In the genomic region with DNA sequence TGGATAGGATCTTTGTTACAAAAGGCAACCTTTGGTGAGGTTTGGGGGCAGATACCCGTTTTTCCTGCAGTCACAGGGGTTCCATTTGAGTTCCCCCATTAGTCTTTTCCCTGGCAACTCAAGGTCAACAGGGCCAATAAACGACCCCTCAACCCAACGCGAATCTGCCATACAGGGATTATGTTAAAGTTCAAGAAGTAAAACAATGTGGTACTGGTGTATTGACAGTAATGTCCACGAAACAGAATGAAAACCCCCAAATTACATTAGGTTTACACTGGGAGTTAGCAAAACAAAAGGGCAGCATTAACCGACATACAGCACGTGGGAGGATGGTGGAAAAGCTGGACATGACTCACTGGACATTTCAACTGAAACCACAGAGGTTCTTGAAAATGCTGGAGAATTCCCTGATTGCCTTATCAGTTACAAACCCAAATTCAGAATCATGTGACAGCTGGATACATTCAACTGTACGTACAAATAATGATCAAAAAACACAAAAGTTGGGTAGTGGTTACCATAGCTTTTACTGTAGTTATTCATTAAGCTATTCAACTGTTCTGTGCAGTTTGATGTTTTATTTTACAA, we compare ENCODE assay signal across 8 cellular contexts.
DNase-seq lines count a peak whose midpoint lies in the region; ATAC-seq and TF ChIP-seq lines count a peak whose summit lies in the region.

No MANE protein-coding gene starts in this region.

- H4K20me1 ChIP-seq in MM.1S (ENCODE audit: insufficient read depth, low read length) = no peaks in the 10 kb centered on the region

- peaks cover 24% of the 10 kb centered on the region; the same call in 1 of the 2 replicates for H3K36me3 ChIP-seq in iPS-20b (ENCODE audit: insufficient read depth, low read depth, low read length)
- no peaks in the 10 kb centered on the region for H3K36me3 ChIP-seq in MM.1S (replicated peaks; ENCODE audit: insufficient read depth, low read length)

- H3K9me2 ChIP-seq in MM.1S (replicated peaks; ENCODE audit: insufficient read depth, low read length) = no peaks in the 10 kb centered on the region

- H3K4me1 ChIP-seq in iPS-20b (ENCODE audit: insufficient read depth, low read length) (no peaks in the 10 kb centered on the region), MM.1S (ENCODE audit: low read length) (0 out of 2 replicates have a peak, but pooled peaks cover under 1% of the 10 kb centered on the region)

- DNase-seq in HCEC 1CT = peak; percentile 68
- peak; percentile 70 for DNase-seq in astrocyte of the spinal cord (ENCODE audit: low read depth, low spot score)
- no peak for DNase-seq in NCI-H774 (lab: John Stamatoyannopoulos, UW)
- DNase-seq in MM.1S = no peak

- H3K27me3 ChIP-seq in iPS-20b (ENCODE audit: insufficient read depth, low read length) = no peaks in the 10 kb centered on the region
- H3K27me3 ChIP-seq in MM.1S (replicated peaks; ENCODE audit: insufficient read depth, low read length) = no peaks in the 10 kb centered on the region

- H3K4me2 ChIP-seq in MM.1S (ENCODE audit: low read depth, low read length) = no peak overlapping the region

- H3K9ac ChIP-seq in iPS-20b (ENCODE audit: low read depth, low read length) (peak overlapping the region; percentile 79; the same call in 1 of the 2 replicates), MM.1S (ENCODE audit: low read length) (no peak overlapping the region)

- no peak overlapping the region for H2AFZ ChIP-seq in MM.1S (ENCODE audit: low read length)

- TF ChIP-seq CTCF in 22Rv1 (IDR thresholded peaks at IDR 0.05) = no peak
- TF ChIP-seq CTCF in astrocyte of the spinal cord (IDR thresholded peaks at IDR 0.05; ENCODE audit: low read depth, low read length) = no peak
- TF ChIP-seq CTCF in MM.1S (IDR thresholded peaks at IDR 0.05; ENCODE audit: low read length) = no peak

- in situ Hi-C loops in astrocyte of the spinal cord (cut with HindIII; ENCODE audit: low sequenced_read_pairs) = no loop called here

- H3F3A ChIP-seq in MM.1S (ENCODE audit: insufficient read depth, low read length) = peaks cover 6% of the 10 kb centered on the region; the same call in 1 of the 2 replicates

- H3K27ac ChIP-seq in 22Rv1 = peak overlapping the region; percentile 40
- H3K27ac ChIP-seq in iPS-20b (ENCODE audit: low read length) = no peak overlapping the region
- no peak overlapping the region for H3K27ac ChIP-seq in MM.1S (ENCODE audit: low read length)

- ATAC-seq in HG02763 (IDR thresholded peaks at IDR 0.05; ENCODE audit: unreplicated experiment) = no peak
- no peak for ATAC-seq in HG02759 (IDR thresholded peaks at IDR 0.05; ENCODE audit: unreplicated experiment)

- H3K9me3 ChIP-seq in iPS-20b (ENCODE audit: insufficient read depth, low read depth, low read length) = no peaks in the 10 kb centered on the region
- no peaks in the 10 kb centered on the region for H3K9me3 ChIP-seq in MM.1S (replicated peaks; ENCODE audit: insufficient read depth, low read length)

- H3K4me3 ChIP-seq in astrocyte of the spinal cord (ENCODE audit: low read depth, low read length) = peak overlapping the region; percentile 45
- H3K4me3 ChIP-seq in iPS-20b (ENCODE audit: low read length) = peak overlapping the region; percentile 94
- no peak overlapping the region for H3K4me3 ChIP-seq in MM.1S (ENCODE audit: low read length)

- peaks cover 1% of the 10 kb centered on the region; the same call in 1 of the 2 replicates for H3K79me2 ChIP-seq in MM.1S (ENCODE audit: low read length)

Comparison
In these comparisons a context has a peak if more than half of its experiments do, and no peak if none do; other contexts are left out.
1. DNase-seq: peak in HCEC 1CT (single experiment) and astrocyte of the spinal cord (single experiment); none in NCI-H774 (single experiment) and MM.1S (single experiment).